8 cellular contexts compared by ENCODE assay signal in genomic region chr12:94459773-94460593, GRCh38. TPM values are rescaled to one million over a fixed set of nuclear protein-coding genes. Genes with fewer than 3 reads are reported as not detected.
DNase-seq lines count a peak whose midpoint lies in the region; ATAC-seq, FAIRE-seq and TF ChIP-seq lines count a peak whose summit lies in the region.

TSS of gene CEP83 (minus strand) at chr12:94459867. CDS start at chr12:94412490, 47,377 bp downstream.

- H3K4me1 ChIP-seq in Loucy (ENCODE audit: insufficient read depth, low read length, poor library complexity, severe bottlenecking), result peaks cover 46% of the 10 kb centered on the region

- H3K9me3 ChIP-seq in Loucy (ENCODE audit: insufficient read depth, low read depth, low read length), result no peaks in the 10 kb centered on the region

- H2AFZ ChIP-seq in Loucy (ENCODE audit: low read length), result peak within 1 kb of the TSS; percentile 95

- no peaks in the 10 kb centered on the region for H3F3A ChIP-seq in Loucy (ENCODE audit: low read depth)

- peak within 1 kb of the TSS; percentile 77 for H3K27ac Mint-ChIP-seq in nephron progenitor cell
- peak within 1 kb of the TSS; percentile 84 to 97 for H3K27ac Mint-ChIP-seq in stimulated activated naive CD8-positive, alpha-beta T cell treated with anti-CD3 and anti-CD28 coated beads, Interleukin-15, amount 100 ng/mL, for 72 hours

- H3K4me3 Mint-ChIP-seq in nephron progenitor cell, result peak within 1 kb of the TSS; percentile 92
- peak within 1 kb of the TSS; percentile 83 to 89 for H3K4me3 Mint-ChIP-seq in stimulated activated naive CD8-positive, alpha-beta T cell treated with anti-CD3 and anti-CD28 coated beads, Interleukin-15, amount 100 ng/mL, for 72 hours

- ATAC-seq in stimulated activated naive CD8-positive, alpha-beta T cell treated with anti-CD3 and anti-CD28 coated beads, Interleukin-15, amount 100 ng/mL, for 72 hours, result peak; percentile 99

- no peaks in the 10 kb centered on the region for H3K27me3 ChIP-seq in Loucy (ENCODE audit: insufficient read depth, low read length, poor library complexity, severe bottlenecking)

- peak within 1 kb of the TSS; percentile 92 for H3K4me2 ChIP-seq in Loucy (ENCODE audit: low read depth, low read length, poor library complexity, severe bottlenecking)

- peaks cover 56% of the 10 kb centered on the region for H3K79me2 ChIP-seq in Loucy (ENCODE audit: insufficient read depth, low read length)

- H3K9ac ChIP-seq in Loucy (ENCODE audit: low read depth, low read length, poor library complexity, severe bottlenecking), result peak within 1 kb of the TSS; percentile 98

- H3K36me3 ChIP-seq in Loucy (ENCODE audit: insufficient read depth, low read length), result no peaks in the 10 kb centered on the region

- peak; percentile 93 for FAIRE-seq in H54 (lab: Jason Lieb, UNC)

- peak; percentile 84 for TF ChIP-seq POLR2A in H54 (IDR thresholded peaks at IDR 0.05; ENCODE audit: low read depth, low read length)
- TF ChIP-seq POLR2A in Raji (IDR thresholded peaks at IDR 0.05; ENCODE audit: insufficient read depth, low read depth, low read length), result peak; percentile 90

- H3K9me3 Mint-ChIP-seq in nephron progenitor cell, result peaks cover 18% of the 10 kb centered on the region
- H3K9me3 Mint-ChIP-seq in stimulated activated naive CD8-positive, alpha-beta T cell treated with anti-CD3 and anti-CD28 coated beads, Interleukin-15, amount 100 ng/mL, for 72 hours, result peaks cover 0 to 9% of the 10 kb centered on the region in 2 donors

- peaks cover 5% of the 10 kb centered on the region for H3K27me3 Mint-ChIP-seq in nephron progenitor cell (ENCODE audit: low read depth, poor library complexity)
- peaks cover 9% of the 10 kb centered on the region for H3K27me3 Mint-ChIP-seq in stimulated activated naive CD8-positive, alpha-beta T cell treated with anti-CD3 and anti-CD28 coated beads, Interleukin-15, amount 100 ng/mL, for 72 hours

- no peaks in the 10 kb centered on the region for H3K9me2 ChIP-seq in Loucy (replicated peaks; ENCODE audit: low read depth, low read length)

- no peak for TF ChIP-seq CTCF in Loucy (conservative IDR thresholded peaks at IDR 0.05; ENCODE audit: low read length)
- no peak for TF ChIP-seq CTCF in fibroblast of the aortic adventitia (IDR thresholded peaks at IDR 0.05; ENCODE audit: insufficient read depth, low read length)
- no peak for TF ChIP-seq CTCF in nephron progenitor cell (IDR thresholded peaks at IDR 0.05)

- no peaks in the 10 kb centered on the region for H4K20me1 ChIP-seq in Loucy (ENCODE audit: insufficient read depth, low read length, poor library complexity, severe bottlenecking)

- H3K36me3 Mint-ChIP-seq in nephron progenitor cell (ENCODE audit: low read depth), result peaks cover 32% of the 10 kb centered on the region

- DNase-seq in EL (peak; percentile 94), H54 (ENCODE audit: insufficient read length, low spot score) (peak; percentile 91), fibroblast of the aortic adventitia (ENCODE audit: low read depth) (peak; percentile 87), nephron progenitor cell (peak; percentile 95)
- peak; percentile 94 for DNase-seq in activated effector memory CD4-positive, alpha-beta T cell treated with Interleukin-2 at 50 U/mL for 16 hours
- DNase-seq in stimulated activated naive CD8-positive, alpha-beta T cell treated with anti-CD3 and anti-CD28 coated beads, Interleukin-15, amount 100 ng/mL, for 72 hours, result peak; percentile 92 to 94

- H3K4me1 Mint-ChIP-seq in nephron progenitor cell, result peaks cover 34% of the 10 kb centered on the region
- H3K4me1 Mint-ChIP-seq in stimulated activated naive CD8-positive, alpha-beta T cell treated with anti-CD3 and anti-CD28 coated beads, Interleukin-15, amount 100 ng/mL, for 72 hours, result peaks cover 35% of the 10 kb centered on the region

- H3K4me3 ChIP-seq in Loucy (ENCODE audit: low read length, poor library complexity, severe bottlenecking) (peak within 1 kb of the TSS; percentile 99), fibroblast of the aortic adventitia (ENCODE audit: low read depth, low read length) (peak within 1 kb of the TSS; percentile 97)

RNA-seq across cellular contexts. Expression of gene CEP83, which starts in this region (rescaled TPM):
- 15.8 and 35.3 TPM in 2 replicates for total RNA-seq in fibroblast of the aortic adventitia (ENCODE audit: low replicate concordance)

Comparison
In these comparisons a context has a peak if more than half of its experiments do, and no peak if none do; other contexts are left out.
1. Peak in every context shown above with its lines: DNase-seq, ATAC-seq and H3K4me3 ChIP-seq.